1 cellular context compared by ENCODE assay signal in the genomic region with DNA sequence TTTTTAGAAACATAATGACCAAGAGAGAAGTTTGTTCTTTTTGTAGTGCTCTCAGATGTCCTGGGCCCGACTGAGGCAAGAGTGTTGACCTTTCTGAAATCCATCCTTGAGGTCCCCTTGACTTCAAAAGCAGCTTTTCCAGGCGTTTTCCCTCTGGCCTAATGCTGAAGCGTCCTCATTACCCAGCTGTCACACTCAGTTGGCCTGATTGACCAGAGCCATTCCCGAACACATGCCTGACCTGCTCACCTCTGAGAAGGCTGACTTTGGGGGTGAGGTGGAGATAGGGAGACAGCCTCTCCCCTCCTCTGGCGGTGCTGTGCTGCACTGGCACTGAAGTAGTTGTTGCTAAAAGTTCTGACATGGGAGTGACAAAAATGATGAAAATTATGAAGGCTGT.
TF ChIP-seq lines count a peak whose summit lies in the region.

No MANE protein-coding gene starts in this region.

TF ChIP-seq in SK-N-SH, 30 proteins besides CTCF, POLR2A, EP300 and RAD21:
- no peak for TF ChIP-seq SIN3A (IDR thresholded peaks at IDR 0.05; ENCODE audit: borderline replicate concordance, low read depth, low read length)
- TF ChIP-seq RXRA (IDR thresholded peaks at IDR 0.05; ENCODE audit: borderline replicate concordance, low read depth): no peak
- no peak for TF ChIP-seq JUND (IDR thresholded peaks at IDR 0.05)
- TF ChIP-seq GATA2 (CRISPR knock-in tag; IDR thresholded peaks at IDR 0.05): no peak
- TF ChIP-seq NFIC (IDR thresholded peaks at IDR 0.05; ENCODE audit: borderline replicate concordance): no peak
- no peak for TF ChIP-seq USF2 (IDR thresholded peaks at IDR 0.05; ENCODE audit: borderline replicate concordance, low read depth, low read length)
- TF ChIP-seq, protein P1, sequence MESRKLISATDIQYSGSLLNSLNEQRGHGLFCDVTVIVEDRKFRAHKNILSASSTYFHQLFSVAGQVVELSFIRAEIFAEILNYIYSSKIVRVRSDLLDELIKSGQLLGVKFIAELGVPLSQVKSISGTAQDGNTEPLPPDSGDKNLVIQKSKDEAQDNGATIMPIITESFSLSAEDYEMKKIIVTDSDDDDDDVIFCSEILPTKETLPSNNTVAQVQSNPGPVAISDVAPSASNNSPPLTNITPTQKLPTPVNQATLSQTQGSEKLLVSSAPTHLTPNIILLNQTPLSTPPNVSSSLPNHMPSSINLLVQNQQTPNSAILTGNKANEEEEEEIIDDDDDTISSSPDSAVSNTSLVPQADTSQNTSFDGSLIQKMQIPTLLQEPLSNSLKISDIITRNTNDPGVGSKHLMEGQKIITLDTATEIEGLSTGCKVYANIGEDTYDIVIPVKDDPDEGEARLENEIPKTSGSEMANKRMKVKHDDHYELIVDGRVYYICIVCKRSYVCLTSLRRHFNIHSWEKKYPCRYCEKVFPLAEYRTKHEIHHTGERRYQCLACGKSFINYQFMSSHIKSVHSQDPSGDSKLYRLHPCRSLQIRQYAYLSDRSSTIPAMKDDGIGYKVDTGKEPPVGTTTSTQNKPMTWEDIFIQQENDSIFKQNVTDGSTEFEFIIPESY (IDR thresholded peaks at IDR 0.05; ENCODE audit: borderline replicate concordance, low read depth): no peak
- no peak for TF ChIP-seq FOXJ3 (CRISPR knock-in tag; IDR thresholded peaks at IDR 0.05)
- TF ChIP-seq TCF12 (IDR thresholded peaks at IDR 0.05): no peak
- no peak for TF ChIP-seq SMC3 (IDR thresholded peaks at IDR 0.05; ENCODE audit: low read depth, low read length)
- no peak for TF ChIP-seq CHD2 (IDR thresholded peaks at IDR 0.05; ENCODE audit: low read length, partially characterized antibody)
- no peak for TF ChIP-seq MAX (IDR thresholded peaks at IDR 0.05; ENCODE audit: low read depth)
- TF ChIP-seq FOSL2 (IDR thresholded peaks at IDR 0.05; ENCODE audit: borderline replicate concordance, low read depth): no peak
- no peak for TF ChIP-seq PBX3 (IDR thresholded peaks at IDR 0.05)
- no peak for TF ChIP-seq NRF1 (IDR thresholded peaks at IDR 0.05; ENCODE audit: low read depth, low read length)
- TF ChIP-seq, protein P2, sequence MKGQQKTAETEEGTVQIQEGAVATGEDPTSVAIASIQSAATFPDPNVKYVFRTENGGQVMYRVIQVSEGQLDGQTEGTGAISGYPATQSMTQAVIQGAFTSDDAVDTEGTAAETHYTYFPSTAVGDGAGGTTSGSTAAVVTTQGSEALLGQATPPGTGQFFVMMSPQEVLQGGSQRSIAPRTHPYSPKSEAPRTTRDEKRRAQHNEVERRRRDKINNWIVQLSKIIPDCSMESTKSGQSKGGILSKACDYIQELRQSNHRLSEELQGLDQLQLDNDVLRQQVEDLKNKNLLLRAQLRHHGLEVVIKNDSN (IDR thresholded peaks at IDR 0.05; ENCODE audit: borderline replicate concordance, low read depth): no peak
- TF ChIP-seq MXI1 (IDR thresholded peaks at IDR 0.05; ENCODE audit: low read depth, low read length): no peak
- no peak for TF ChIP-seq YY1 (IDR thresholded peaks at IDR 0.05; ENCODE audit: low read depth)
- TF ChIP-seq GABPA (IDR thresholded peaks at IDR 0.05; ENCODE audit: low read depth): no peak
- TF ChIP-seq FOXM1 (IDR thresholded peaks at IDR 0.05; ENCODE audit: low read depth): no peak
